8 cellular contexts compared by ENCODE assay signal in genomic region chr11:75558939-75559843, GRCh38. TPM values are rescaled to one million over a fixed set of nuclear protein-coding genes. Genes with fewer than 3 reads are reported as not detected.
A peak's percentile ranks its signal among the peaks of the same experiment; 100 is the strongest.
DNase-seq lines count a peak whose midpoint lies in the region; ATAC-seq and TF ChIP-seq lines count a peak whose summit lies in the region.

No MANE protein-coding gene starts in this region.

- no peak for TF ChIP-seq POLR2A in prostate gland (IDR thresholded peaks at IDR 0.05)

- H3K27me3 ChIP-seq in BJ (ENCODE audit: control insufficient read depth, insufficient read depth, low read length) = no peaks in the 10 kb centered on the region
- H3K27me3 ChIP-seq in prostate gland (replicated peaks; ENCODE audit: insufficient read depth) = no peaks in the 10 kb centered on the region

- H3K4me3 ChIP-seq in BJ (ENCODE audit: low read depth, low read length) (peak overlapping the region; percentile 7; the same call in 1 of the 2 replicates), prostate gland (no peak overlapping the region)

- CTCF ChIA-PET in BJ (lab: Yijun Ruan, JAX) (interaction anchor here (0.6 to 9.8 kb wide), 6 partner anchors 12 to 95 kb away, joined by 3 to 74 read pairs (median 4); no protein-coding TSS in a partner anchor), GM10248 (lab: Yijun Ruan, JAX) (interaction anchor here (1.0 to 2.0 kb wide), 7 partner anchors 10 to 114 kb away, joined by 3 to 5 read pairs (median 3); no protein-coding TSS in a partner anchor)

- no peak for ATAC-seq in HG02571 (IDR thresholded peaks at IDR 0.05; ENCODE audit: unreplicated experiment)
- no peak for ATAC-seq in stimulated activated naive CD8-positive, alpha-beta T cell treated with anti-CD3 and anti-CD28 coated beads, Interleukin-15, Interleukin-2, amounts not matched to agents 100 U/mL and 50 U/mL, for 24 hours

- H3K9me3 ChIP-seq in prostate gland = no peaks in the 10 kb centered on the region

- H3K36me3 ChIP-seq in BJ (ENCODE audit: control insufficient read depth, insufficient read depth, low read length) (peaks cover 5% of the 10 kb centered on the region), prostate gland (no peaks in the 10 kb centered on the region)

- WGBS in prostate gland = 45% methylated on average over 8 of the region's 8 CpGs

- TF ChIP-seq CTCF in BJ (IDR thresholded peaks at IDR 0.05; ENCODE audit: insufficient read depth, low read depth, low read length) (no peak), prostate gland (IDR thresholded peaks at IDR 0.05) (no peak), GM10248 (IDR thresholded peaks at IDR 0.05; ENCODE audit: control extremely low read depth, extremely low read depth, low read depth, missing control alignments) (no peak)

- peaks cover 18% of the 10 kb centered on the region for H3K4me1 ChIP-seq in prostate gland (replicated peaks)

- POLR2A ChIA-PET in BJ (lab: Charles Lee) (interaction anchor here (0.6 to 0.7 kb wide), 3 partner anchors 19 to 490 kb away, joined by 3 to 7 read pairs (median 3); no protein-coding TSS in a partner anchor), GM10248 (lab: Yijun Ruan, JAX) (interaction anchor here (0.7 kb wide), 1 partner anchor 677 kb away, joined by 3 read pairs; no protein-coding TSS in a partner anchor)

- intact Hi-C loops in prostate gland (cut with DNase I) = no loop called here

- no peak for DNase-seq in BJ (ENCODE audit: low read depth)
- peak; percentile 52 for DNase-seq in UCSD-AML1 (lab: John Stamatoyannopoulos, UW; ENCODE audit: unreplicated experiment)
- peak; percentile 80 for DNase-seq in fibroblast of the conjunctiva (ENCODE audit: low read depth)
- no peak for DNase-seq in prostate gland (ENCODE audit: low spot score)
- DNase-seq in GM10248 (ENCODE audit: extremely low spot score) = no peak
- DNase-seq in NCI-H524 treated with DMSO at 0.1 percent for 48 hours (lab: John Stamatoyannopoulos, UW) = no peak
- no peak for DNase-seq in stimulated activated naive CD8-positive, alpha-beta T cell treated with anti-CD3 and anti-CD28 coated beads, Interleukin-15, Interleukin-2, amounts not matched to agents 100 U/mL and 50 U/mL, for 24 hours

- H3K27ac ChIP-seq in prostate gland = peak overlapping the region; percentile 73 to 77

RNA-seq across cellular contexts. Expression of gene SERPINH1, which starts 2.9 kb away (rescaled TPM):
- polyA plus RNA-seq in BJ (2011; rRNA removed) = 1,158 and 1,604 TPM in 2 replicates
- 433 and 530 TPM in 2 replicates for polyA minus RNA-seq in BJ (2011; rRNA and poly(A)+ RNA removed)
- 100 to 1,000 TPM; 123 to 189 TPM for total RNA-seq in prostate gland

RNA-seq across cellular contexts. Expression of gene GDPD5, which starts 33.5 kb away (rescaled TPM):
- 5.0 and 7.7 TPM in 2 replicates for polyA plus RNA-seq in BJ (2011; rRNA removed)
- polyA minus RNA-seq in BJ (2011; rRNA and poly(A)+ RNA removed) = 12.0 and 14.4 TPM in 2 replicates
- 10 to 100 TPM in 1 of 2 donors, 1 to 10 TPM in 1; 1.7 to 14.6 TPM for total RNA-seq in prostate gland

Comparison
In these comparisons a context has a peak if more than half of its experiments do, and no peak if none do; other contexts are left out.
1. DNase-seq: peak in UCSD-AML1 (single experiment) and fibroblast of the conjunctiva (single experiment); none in BJ (single experiment), prostate gland (single experiment), GM10248 (single experiment), NCI-H524 treated with DMSO at 0.1 percent for 48 hours (single experiment) and stimulated activated naive CD8-positive, alpha-beta T cell treated with anti-CD3 and anti-CD28 coated beads, Interleukin-15, Interleukin-2, amounts not matched to agents 100 U/mL and 50 U/mL, for 24 hours (single experiment).